ENCODE assay signal across 8 cellular contexts in the genomic region with DNA sequence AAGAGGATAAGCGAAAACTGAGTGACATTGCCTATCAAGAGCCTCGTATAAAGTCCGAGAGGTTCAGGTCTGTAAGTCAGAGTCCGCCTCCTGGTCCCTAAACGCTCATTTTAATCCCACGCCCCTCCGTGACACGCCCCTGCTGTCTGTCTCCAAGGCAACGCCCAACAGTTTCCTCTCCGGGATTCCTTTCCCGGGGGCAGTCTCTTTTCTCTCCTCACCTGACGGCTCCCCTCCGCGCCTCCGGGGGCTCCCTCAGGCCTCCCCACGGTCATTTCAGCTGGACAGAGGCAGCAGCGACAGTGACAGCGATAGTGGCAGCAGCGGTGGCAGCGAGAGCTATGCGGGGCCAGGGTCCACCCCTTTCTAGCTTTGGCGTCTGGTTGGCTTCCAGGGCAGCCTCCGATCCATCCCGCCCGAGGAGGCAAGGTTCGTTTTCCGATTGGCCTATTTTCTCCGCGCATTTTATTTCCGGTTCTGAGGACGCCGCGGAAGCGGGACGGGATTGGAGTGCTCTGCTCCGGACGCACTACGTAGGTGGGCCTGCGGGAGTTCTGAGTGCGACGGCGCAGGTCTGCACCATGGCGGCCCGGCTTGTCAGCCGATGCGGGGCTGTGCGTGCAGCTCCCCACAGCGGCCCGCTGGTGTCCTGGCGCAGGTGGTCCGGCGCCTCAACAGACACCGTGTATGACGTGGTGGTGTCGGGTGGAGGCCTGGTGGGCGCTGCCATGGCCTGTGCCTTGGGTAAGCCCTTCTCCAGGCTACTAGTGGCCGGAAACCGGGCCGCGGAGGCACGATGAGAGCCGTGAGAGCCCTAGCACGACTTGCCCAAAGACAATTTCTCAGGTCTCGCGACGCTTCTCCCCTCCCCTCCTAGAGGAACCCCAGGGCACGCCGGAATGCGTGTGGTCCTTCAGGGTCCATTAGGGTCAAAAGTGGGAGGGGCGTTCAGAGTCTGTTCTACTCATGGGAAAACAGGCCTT. TPM values are rescaled to one million over a fixed set of nuclear protein-coding genes. Genes with fewer than 3 reads are reported as not detected.
DNase-seq lines count a peak whose midpoint lies in the region; ATAC-seq and TF ChIP-seq lines count a peak whose summit lies in the region.

COQ6 (plus strand) TSS at position 551 of the 983 bp plus-strand sequence; CDS start at position 582, 31 bp downstream.
A gene with protein sequence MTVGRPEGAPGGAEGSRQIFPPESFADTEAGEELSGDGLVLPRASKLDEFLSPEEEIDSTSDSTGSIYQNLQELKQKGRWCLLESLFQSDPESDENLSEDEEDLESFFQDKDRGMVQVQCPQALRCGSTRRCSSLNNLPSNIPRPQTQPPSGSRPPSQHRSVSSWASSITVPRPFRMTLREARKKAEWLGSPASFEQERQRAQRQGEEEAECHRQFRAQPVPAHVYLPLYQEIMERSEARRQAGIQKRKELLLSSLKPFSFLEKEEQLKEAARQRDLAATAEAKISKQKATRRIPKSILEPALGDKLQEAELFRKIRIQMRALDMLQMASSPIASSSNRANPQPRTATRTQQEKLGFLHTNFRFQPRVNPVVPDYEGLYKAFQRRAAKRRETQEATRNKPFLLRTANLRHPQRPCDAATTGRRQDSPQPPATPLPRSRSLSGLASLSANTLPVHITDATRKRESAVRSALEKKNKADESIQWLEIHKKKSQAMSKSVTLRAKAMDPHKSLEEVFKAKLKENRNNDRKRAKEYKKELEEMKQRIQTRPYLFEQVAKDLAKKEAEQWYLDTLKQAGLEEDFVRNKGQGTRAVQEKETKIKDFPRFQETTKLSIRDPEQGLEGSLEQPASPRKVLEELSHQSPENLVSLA (minus strand): TSS at position 343 of the 983 bp plus-strand sequence. CDS start 68 bp downstream, at position 275.

- H3K36me3 Mint-ChIP-seq in activated naive CD8-positive, alpha-beta T cell treated with anti-CD3 and anti-CD28 coated beads, Interleukin-2, amount 10 ng/mL, durations not matched to agents 7 days and 5 days: peaks cover 3% of the 10 kb centered on the region

- DNase-seq in NCI-H1092 treated with DMSO at 0.1 percent for 48 hours (lab: John Stamatoyannopoulos, UW): peak; percentile 97
- DNase-seq in SKM-1 (lab: John Stamatoyannopoulos, UW; ENCODE audit: unreplicated experiment): peak; percentile 68
- peak; percentile 89 for DNase-seq in activated naive CD8-positive, alpha-beta T cell treated with anti-CD3 and anti-CD28 coated beads, Interleukin-2, amount 10 ng/mL, durations not matched to agents 7 days and 5 days
- DNase-seq in Right ventricle myocardium inferior (ENCODE audit: missing footprints): peak; percentile 95
- peak; percentile 90 to 95 (median 92) for DNase-seq in ovary
- peak; percentile 96 to 97 for DNase-seq in tibial artery

- no peaks in the 10 kb centered on the region for H3K36me3 ChIP-seq in ovary
- peaks cover 11 to 35% (median 20%) of the 10 kb centered on the region in 3 donors for H3K36me3 ChIP-seq in tibial artery

- POLR2A ChIA-PET in activated naive CD8-positive, alpha-beta T cell treated with anti-CD3 and anti-CD28 coated beads, Interleukin-2, amount 10 ng/mL, durations not matched to agents 7 days and 5 days (lab: Charles Lee): interaction anchor here (0.5 to 1.3 kb wide), 4 partner anchors 8 to 1114 kb away, joined by 3 to 9 read pairs (median 3); partner anchors contain the start of genes ACYP1, BBOF1 and ENTPD5

- ATAC-seq in HG02610 (IDR thresholded peaks at IDR 0.05; ENCODE audit: unreplicated experiment): peak; percentile 95
- peak; percentile 96 for ATAC-seq in activated naive CD8-positive, alpha-beta T cell treated with anti-CD3 and anti-CD28 coated beads, Interleukin-2, amount 10 ng/mL, durations not matched to agents 7 days and 5 days (ENCODE audit: low read depth)
- peak; percentile 99 for ATAC-seq in Right ventricle myocardium inferior

- intact Hi-C loops in Right ventricle myocardium inferior (cut with DNase I): loop anchor here (2.0 kb wide), 1 partner anchor 69 kb away; the partner anchor contains the start of genes BBOF1 and ENTPD5
- intact Hi-C loops in ovary (cut with DNase I): loop anchor here in 1 of 4 donors (2.0 kb wide), 1 partner anchor 63 kb away; the partner anchor contains the start of gene ZNF410
- intact Hi-C loops in tibial artery (cut with DNase I; ENCODE audit: low total_unique reads): loop anchor here (1.0 kb wide), 1 partner anchor 69 kb away; the partner anchor contains the start of genes BBOF1 and ENTPD5

- no peak for TF ChIP-seq EP300 in ovary (IDR thresholded peaks at IDR 0.05)

- H3K4me3 ChIP-seq in ovary (peak within 1 kb of the TSS; percentile 71), tibial artery (peak within 1 kb of the TSS; percentile 81 to 85)

- H3K4me1 ChIP-seq in ovary (ENCODE audit: insufficient read depth) (peaks cover 4% of the 10 kb centered on the region), tibial artery (peaks cover 0 to 27% (median 15%) of the 10 kb centered on the region in 4 donors)

- TF ChIP-seq POLR2A in GM10847 (IDR thresholded peaks at IDR 0.05; ENCODE audit: extremely low read depth, insufficient read length) (peak; percentile 86), ovary (IDR thresholded peaks at IDR 0.05) (peak; percentile 84)

- H3K27me3 Mint-ChIP-seq in activated naive CD8-positive, alpha-beta T cell treated with anti-CD3 and anti-CD28 coated beads, Interleukin-2, amount 10 ng/mL, durations not matched to agents 7 days and 5 days: no peaks in the 10 kb centered on the region

- peak within 1 kb of the TSS; percentile 99 for H3K4me3 Mint-ChIP-seq in activated naive CD8-positive, alpha-beta T cell treated with anti-CD3 and anti-CD28 coated beads, Interleukin-2, amount 10 ng/mL, durations not matched to agents 7 days and 5 days

- WGBS in ovary, 3 donors: 0 to 1% (median 0%) methylated on average over 64 to 70 of the region's 70 CpGs

- H3K27ac Mint-ChIP-seq in activated naive CD8-positive, alpha-beta T cell treated with anti-CD3 and anti-CD28 coated beads, Interleukin-2, amount 10 ng/mL, durations not matched to agents 7 days and 5 days: peak within 1 kb of the TSS; percentile 88

- H3K27ac ChIP-seq in ovary (peak within 1 kb of the TSS; percentile 70 to 96), tibial artery (peak within 1 kb of the TSS; percentile 90 to 93)

- peaks cover 13% of the 10 kb centered on the region for H3K4me1 Mint-ChIP-seq in activated naive CD8-positive, alpha-beta T cell treated with anti-CD3 and anti-CD28 coated beads, Interleukin-2, amount 10 ng/mL, durations not matched to agents 7 days and 5 days

- H3K27me3 ChIP-seq in ovary (no peaks in the 10 kb centered on the region), tibial artery (no peaks in the 10 kb centered on the region)

- TF ChIP-seq CTCF in ovary (IDR thresholded peaks at IDR 0.05) (peak; percentile 28 to 60 (median 57)), tibial artery (IDR thresholded peaks at IDR 0.05) (no peak)

- no peaks in the 10 kb centered on the region for H3K9me3 ChIP-seq in ovary
- H3K9me3 ChIP-seq in tibial artery: no peaks in the 10 kb centered on the region

- H3K9me3 Mint-ChIP-seq in activated naive CD8-positive, alpha-beta T cell treated with anti-CD3 and anti-CD28 coated beads, Interleukin-2, amount 10 ng/mL, durations not matched to agents 7 days and 5 days: no peaks in the 10 kb centered on the region

RNA-seq across cellular contexts. Expression of gene COQ6, which starts in this region (rescaled TPM):
- total RNA-seq in activated naive CD8-positive, alpha-beta T cell treated with anti-CD3 and anti-CD28 coated beads, Interleukin-2, amount 10 ng/mL, durations not matched to agents 7 days and 5 days: 10 to 100 TPM; 26.4 to 27.2 TPM
- total RNA-seq in Right ventricle myocardium inferior: 47.2 TPM
- 10 to 100 TPM; 17.1 to 27.1 (median 18.7) TPM for total RNA-seq in ovary
- 10 to 100 TPM; 23.3 to 31.8 TPM for polyA plus RNA-seq in ovary

RNA-seq across cellular contexts. Expression of the second gene that starts in this region (rescaled TPM):
- total RNA-seq in activated naive CD8-positive, alpha-beta T cell treated with anti-CD3 and anti-CD28 coated beads, Interleukin-2, amount 10 ng/mL, durations not matched to agents 7 days and 5 days: 1 to 10 TPM; 2.6 to 3.5 TPM
- total RNA-seq in Right ventricle myocardium inferior: 3.7 TPM
- 10 to 100 TPM in 5 of 7 donors, 1 to 10 TPM in 2; 8.3 to 21.4 (median 14.9) TPM for total RNA-seq in ovary
- 10 to 100 TPM in 1 of 2 donors, 1 to 10 TPM in 1; 9.0 to 12.6 TPM for polyA plus RNA-seq in ovary

Comparison
In these comparisons a context has a peak if more than half of its experiments do, and no peak if none do; other contexts are left out.
1. Peak in every context shown above with its lines: DNase-seq, ATAC-seq, H3K4me3 ChIP-seq and H3K27ac ChIP-seq.
2. CTCF ChIP-seq: peak in ovary (3 of 3); none in tibial artery (0 of 2).